15 cellular contexts compared by ENCODE assay signal in the genomic region with DNA sequence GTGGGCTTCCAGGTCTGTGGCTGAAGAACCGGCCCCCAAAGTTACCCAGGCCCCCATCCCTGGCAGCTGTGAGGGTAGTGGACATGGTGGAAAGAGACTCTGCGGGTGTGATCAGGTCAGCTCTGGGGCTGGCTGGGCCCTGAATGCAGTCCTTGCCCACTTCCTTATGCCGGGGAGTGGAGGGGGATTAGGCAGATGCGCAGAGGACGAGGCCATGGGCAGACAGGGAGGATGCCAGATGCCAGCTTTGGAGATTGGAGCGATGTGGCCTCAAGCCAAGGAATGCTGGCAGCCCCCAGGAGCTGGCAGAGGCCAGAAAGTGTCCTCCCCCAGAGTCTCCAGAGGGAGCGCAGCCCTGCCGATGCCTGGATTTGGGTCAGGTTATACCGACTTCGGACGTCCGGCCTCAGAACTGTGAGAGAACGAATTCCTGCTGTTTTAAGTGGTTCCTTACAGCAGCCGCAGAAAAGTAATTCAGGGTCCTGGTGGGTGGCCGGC.
DNase-seq lines count a peak whose midpoint lies in the region; ATAC-seq and TF ChIP-seq lines count a peak whose summit lies in the region.
"Had no signal": no experiment of that assay in that cellular context is flagged by ENCODE, and none has a peak within 500 bp of the region (broad histone marks: within the 10 kb centered on the region; RNA-seq: fewer than 3 reads in every experiment).

No MANE protein-coding gene starts in this region.

- H3K36me3 ChIP-seq in MG63: peaks cover 35% of the 10 kb centered on the region
- H3K36me3 ChIP-seq in esophagus (ENCODE audit: control insufficient read depth in 2 of 2, insufficient read depth in 2 of 2, low read length in 1 of 2): no peaks in the 10 kb centered on the region
- H3K36me3 ChIP-seq in muscle layer of duodenum (ENCODE audit: control insufficient read depth in 1 of 2, insufficient read depth in 2 of 2, low read length in 2 of 2): peaks cover 0 to 4% of the 10 kb centered on the region in 2 donors
- no peaks in the 10 kb centered on the region for H3K36me3 ChIP-seq in stomach
- H3K36me3 ChIP-seq: BLaER1 treated with 17β-estradiol and CSF1 and Interleukin-3, amounts not matched to agents 10 nM and 100 nM had no signal

- H3K27ac ChIP-seq in esophagus (ENCODE audit: low read depth in 2 of 2, low read length in 1 of 2): peak overlapping the region; percentile 44 to 48
- H3K27ac ChIP-seq in muscle layer of duodenum (ENCODE audit: low read length): peak overlapping the region; percentile 56
- H3K27ac ChIP-seq in stomach: peak overlapping the region; percentile 62 to 85 (median 79)
- H3K27ac ChIP-seq: BLaER1 treated with 17β-estradiol and CSF1 and Interleukin-3, amounts not matched to agents 10 nM and 100 nM had no signal

- no peak for TF ChIP-seq CTCF in stomach (IDR thresholded peaks at IDR 0.05)

- H3K27me3 ChIP-seq in MG63 (no peaks in the 10 kb centered on the region), esophagus (ENCODE audit: control insufficient read depth in 1 of 2, insufficient read depth in 2 of 2, low read length in 2 of 2) (no peaks in the 10 kb centered on the region), muscle layer of duodenum (ENCODE audit: low read depth, low read length) (no peaks in the 10 kb centered on the region), stomach (no peaks in the 10 kb centered on the region)
- H3K27me3 ChIP-seq: BLaER1 treated with 17β-estradiol and CSF1 and Interleukin-3, amounts not matched to agents 10 nM and 100 nM had no signal

- H3K4me3 ChIP-seq in MG63: peak overlapping the region; percentile 13
- H3K4me3 ChIP-seq in esophagus (ENCODE audit: low read depth in 1 of 2, low read length in 2 of 2): no peak overlapping the region
- H3K4me3 ChIP-seq in muscle layer of duodenum (ENCODE audit: low read depth in 1 of 2, low read length in 2 of 2): no peak overlapping the region
- no peak overlapping the region for H3K4me3 ChIP-seq in stomach
- H3K4me3 ChIP-seq: BLaER1 treated with 17β-estradiol and CSF1 and Interleukin-3, amounts not matched to agents 10 nM and 100 nM had no signal

- 77 to 78% methylated on average over 15 of the region's 15 CpGs for WGBS in esophagus, 2 donors
- 78 to 85% (median 84%) methylated on average over 15 of the region's 15 CpGs for WGBS in stomach, 5 donors

- H3K9me3 ChIP-seq in MG63: no peaks in the 10 kb centered on the region
- no peaks in the 10 kb centered on the region for H3K9me3 ChIP-seq in esophagus (ENCODE audit: control insufficient read depth in 2 of 2, insufficient read depth in 1 of 2, low read depth in 1 of 2, low read length in 1 of 2)
- no peaks in the 10 kb centered on the region for H3K9me3 ChIP-seq in muscle layer of duodenum (ENCODE audit: control insufficient read depth in 1 of 2, low read length in 2 of 2)
- no peaks in the 10 kb centered on the region for H3K9me3 ChIP-seq in stomach
- H3K9me3 ChIP-seq: BLaER1 treated with 17β-estradiol and CSF1 and Interleukin-3, amounts not matched to agents 10 nM and 100 nM had no signal

- TF ChIP-seq POLR2A in stomach (IDR thresholded peaks at IDR 0.05): no peak

- peaks cover 0 to 1% of the 10 kb centered on the region in 2 donors for H3K4me1 ChIP-seq in esophagus (ENCODE audit: control insufficient read depth in 2 of 2, insufficient read depth in 2 of 2, low read length in 1 of 2)
- H3K4me1 ChIP-seq in muscle layer of duodenum (ENCODE audit: control insufficient read depth in 1 of 2, insufficient read depth in 2 of 2, low read length in 2 of 2): peaks cover 2 to 7% of the 10 kb centered on the region in 2 donors
- peaks cover 5 to 24% (median 12%) of the 10 kb centered on the region in 4 donors for H3K4me1 ChIP-seq in stomach

- TF ChIP-seq EP300 in stomach (IDR thresholded peaks at IDR 0.05): no peak

- intact Hi-C loops in stomach (cut with DNase I; ENCODE audit: low total_unique reads) (no loop called here), left colon (cut with DNase I, micrococcal nuclease) (no loop called here)

- DNase-seq in MG63 (peak; percentile 97), stomach (no peak), NCI-H1694 (lab: John Stamatoyannopoulos, UW) (no peak), pons (ENCODE audit: low spot score) (no peak), left colon (no peak)
- DNase-seq: activated CD8-positive, alpha-beta memory T cell treated with anti-CD3 and anti-CD28 coated beads for 24 hours; activated naive CD4-positive, alpha-beta T cell treated with anti-CD3 and anti-CD28 coated beads, Interleukin-2, amount 50 U/mL, for 16 hours; NCI-H146; NCI-H774; SIG-M5 had no signal

- ATAC-seq in left colon (no peak), GM21717 (IDR thresholded peaks at IDR 0.05; ENCODE audit: unreplicated experiment) (no peak)
- ATAC-seq: stimulated activated memory B cell treated with anti-CD40 and anti-IgM and Interleukin-4, amounts not matched to agents 10 μg/mL and 1 μg/mL and 100 μg/mL, for 72 hours had no signal
